9 cellular contexts compared by ENCODE assay signal in the genomic region with DNA sequence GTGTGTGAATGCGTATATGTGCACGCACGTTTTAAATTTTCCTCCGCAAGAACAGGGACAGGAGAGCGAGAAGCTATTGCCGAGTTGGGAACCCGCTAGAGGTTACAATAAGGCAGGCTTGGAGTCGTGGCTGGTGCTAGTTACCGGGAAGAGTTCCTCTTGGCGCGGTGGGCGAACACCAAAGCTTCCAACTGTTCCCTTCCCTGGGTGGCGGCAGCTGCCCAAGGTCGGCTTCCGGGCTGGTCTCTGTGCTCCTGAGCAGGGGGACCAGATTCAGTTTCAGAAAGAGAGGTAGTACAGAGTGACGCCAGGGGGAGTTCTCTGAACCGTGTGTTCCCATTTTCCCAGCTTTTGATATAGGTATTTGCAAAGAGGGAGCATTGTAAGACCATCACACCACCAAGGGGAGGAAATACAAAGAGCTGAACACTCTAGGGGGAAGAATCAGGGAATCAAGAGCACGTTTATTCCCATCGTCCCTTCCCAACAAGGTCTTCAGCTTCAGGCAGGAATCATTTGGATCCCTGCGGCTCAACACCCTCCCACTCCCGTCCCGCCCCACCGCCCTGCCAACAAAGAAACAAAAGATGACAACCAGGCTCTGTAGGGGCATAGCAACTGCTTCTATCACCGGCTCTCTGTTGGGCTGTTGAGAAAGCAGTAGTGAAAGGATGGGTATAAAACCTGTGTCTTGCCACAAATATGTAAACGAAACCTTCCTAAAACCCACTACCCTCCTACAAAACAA.
DNase-seq lines count a peak whose midpoint lies in the region; ATAC-seq and TF ChIP-seq lines count a peak whose summit lies in the region.
"Had no signal": no experiment of that assay in that cellular context is flagged by ENCODE, and none has a peak within 500 bp of the region (broad histone marks: within the 10 kb centered on the region; RNA-seq: fewer than 3 reads in every experiment).

No MANE protein-coding gene starts in this region.

- no peaks in the 10 kb centered on the region for H3K36me3 Mint-ChIP-seq in T-helper 1 cell treated with Interleukin-12 subunit alpha and Interleukin-12 subunit beta and Interleukin-4 antibody, amounts not matched to agents 30 μg/mL and 1 μg/mL, for 36 hours (ENCODE audit: low read depth)
- H3K36me3 Mint-ChIP-seq in activated CD4-positive, alpha-beta memory T cell treated with anti-CD3 and anti-CD28 coated beads, Interleukin-2, amount 10 ng/mL, durations not matched to agents 7 days and 5 days (ENCODE audit: low read depth), result no peaks in the 10 kb centered on the region

- peak overlapping the region; percentile 64 for H3K27ac ChIP-seq in stomach smooth muscle (ENCODE audit: low read length)

- H3K9ac ChIP-seq in stomach smooth muscle (ENCODE audit: low read length in 2 of 2), result peak overlapping the region; percentile 33 to 51

- POLR2A ChIA-PET in activated CD4-positive, alpha-beta memory T cell treated with anti-CD3 and anti-CD28 coated beads, Interleukin-2, amount 10 ng/mL, durations not matched to agents 7 days and 5 days (lab: Charles Lee), result no interaction called here

- H3K9me3 ChIP-seq in iPS-18c (ENCODE audit: control insufficient read depth, insufficient read depth, low read length) (peaks cover 4% of the 10 kb centered on the region), stomach smooth muscle (ENCODE audit: control insufficient read depth in 2 of 2, low read length in 2 of 2) (no peaks in the 10 kb centered on the region)

- H3K27me3 Mint-ChIP-seq in T-helper 1 cell treated with Interleukin-12 subunit alpha and Interleukin-12 subunit beta and Interleukin-4 antibody, amounts not matched to agents 30 μg/mL and 1 μg/mL, for 36 hours (ENCODE audit: low read depth), result peaks cover 54% of the 10 kb centered on the region
- peaks cover 42% of the 10 kb centered on the region for H3K27me3 Mint-ChIP-seq in activated CD4-positive, alpha-beta memory T cell treated with anti-CD3 and anti-CD28 coated beads, Interleukin-2, amount 10 ng/mL, durations not matched to agents 7 days and 5 days

- no peaks in the 10 kb centered on the region for H3K36me3 ChIP-seq in stomach smooth muscle (ENCODE audit: control insufficient read depth in 2 of 2, insufficient read depth in 2 of 2, low read length in 2 of 2)

- ATAC-seq in HG03442 (IDR thresholded peaks at IDR 0.05; ENCODE audit: unreplicated experiment), result no peak

- H3K4me1 ChIP-seq in stomach smooth muscle (ENCODE audit: control insufficient read depth, insufficient read depth, low read length), result no peaks in the 10 kb centered on the region

- H3K4me1 Mint-ChIP-seq in T-helper 1 cell treated with Interleukin-12 subunit alpha and Interleukin-12 subunit beta and Interleukin-4 antibody, amounts not matched to agents 30 μg/mL and 1 μg/mL, for 36 hours (ENCODE audit: low read depth), result peaks cover 15% of the 10 kb centered on the region
- peaks cover 24% of the 10 kb centered on the region for H3K4me1 Mint-ChIP-seq in activated CD4-positive, alpha-beta memory T cell treated with anti-CD3 and anti-CD28 coated beads, Interleukin-2, amount 10 ng/mL, durations not matched to agents 7 days and 5 days

- CTCF ChIA-PET in activated CD4-positive, alpha-beta memory T cell treated with anti-CD3 and anti-CD28 coated beads, Interleukin-2, amount 10 ng/mL, durations not matched to agents 7 days and 5 days (lab: Charles Lee), result no interaction called here

- DNase-seq in T-helper 1 cell (no peak), GM20000 (ENCODE audit: low spot score) (no peak), NCI-H526 (lab: John Stamatoyannopoulos, UW) (no peak)
- DNase-seq in activated CD4-positive, alpha-beta memory T cell treated with anti-CD3 and anti-CD28 coated beads, Interleukin-2, amount 10 ng/mL, durations not matched to agents 7 days and 5 days, result no peak

- no peak for TF ChIP-seq CTCF in GM20000 (IDR thresholded peaks at IDR 0.05; ENCODE audit: extremely low read depth, missing control alignments)

- H3K4me3 Mint-ChIP-seq in T-helper 1 cell treated with Interleukin-12 subunit alpha and Interleukin-12 subunit beta and Interleukin-4 antibody, amounts not matched to agents 30 μg/mL and 1 μg/mL, for 36 hours, result peak overlapping the region; percentile 78
- H3K4me3 Mint-ChIP-seq in activated CD4-positive, alpha-beta memory T cell treated with anti-CD3 and anti-CD28 coated beads, Interleukin-2, amount 10 ng/mL, durations not matched to agents 7 days and 5 days, result peak overlapping the region; percentile 70

- H3K27me3 ChIP-seq in stomach smooth muscle (ENCODE audit: control insufficient read depth in 1 of 2, insufficient read depth in 2 of 2, low read length in 2 of 2), result peaks cover 0 to 4% of the 10 kb centered on the region in 2 donors

- no peaks in the 10 kb centered on the region for H3K9me3 Mint-ChIP-seq in T-helper 1 cell treated with Interleukin-12 subunit alpha and Interleukin-12 subunit beta and Interleukin-4 antibody, amounts not matched to agents 30 μg/mL and 1 μg/mL, for 36 hours
- H3K9me3 Mint-ChIP-seq in activated CD4-positive, alpha-beta memory T cell treated with anti-CD3 and anti-CD28 coated beads, Interleukin-2, amount 10 ng/mL, durations not matched to agents 7 days and 5 days, result no peaks in the 10 kb centered on the region

- H3K4me3 ChIP-seq in iPS-18c (ENCODE audit: insufficient read depth, low read depth, low read length) (peak overlapping the region; percentile 50; the same call in 1 of the 2 replicates), stomach smooth muscle (ENCODE audit: low read length in 2 of 2) (peak overlapping the region; percentile 59 to 76)

- no peak overlapping the region for H3K27ac Mint-ChIP-seq in T-helper 1 cell treated with Interleukin-12 subunit alpha and Interleukin-12 subunit beta and Interleukin-4 antibody, amounts not matched to agents 30 μg/mL and 1 μg/mL, for 36 hours
- no peak overlapping the region for H3K27ac Mint-ChIP-seq in activated CD4-positive, alpha-beta memory T cell treated with anti-CD3 and anti-CD28 coated beads, Interleukin-2, amount 10 ng/mL, durations not matched to agents 7 days and 5 days
- H3K27ac Mint-ChIP-seq: B cell had no signal
